22 cellular contexts compared by ENCODE assay signal in genomic region chr7:32947420-32947983, GRCh38.
"Had no signal": no experiment of that assay in that cellular context is flagged by ENCODE, and none has a peak within 500 bp of the region (broad histone marks: within the 10 kb centered on the region; RNA-seq: fewer than 3 reads in every experiment).

No MANE protein-coding gene starts in this region.

- H3K27ac ChIP-seq: colonic mucosa, epithelial cell of prostate, esophagus squamous epithelium, gastrocnemius medialis, heart right ventricle, left lung, lower lobe of right lung had no signal

- ATAC-seq: effector memory CD8-positive, alpha-beta T cell; gastrocnemius medialis; heart right ventricle; left cardiac atrium; left lung; left ventricle myocardium superior; lower lobe of right lung; mucosa of descending colon had no signal

- H3K4me3 ChIP-seq: colonic mucosa, esophagus squamous epithelium, gastrocnemius medialis, heart right ventricle, left lung, lower lobe of right lung, mucosa of descending colon had no signal

- FAIRE-seq: endometrium, islet of Langerhans, keratinocyte had no signal

- H3K4me1 ChIP-seq: colonic mucosa, left lung, lower lobe of right lung had no signal

- H3K36me3 ChIP-seq: colonic mucosa, esophagus squamous epithelium, gastrocnemius medialis, heart right ventricle, left lung, lower lobe of right lung had no signal

- H3K27me3 ChIP-seq: colonic mucosa, esophagus squamous epithelium, gastrocnemius medialis, heart right ventricle, left lung had no signal

- H3K9me3 ChIP-seq: colonic mucosa, esophagus squamous epithelium, gastrocnemius medialis had no signal

- DNase-seq: colonic mucosa; cortex of kidney; effector CD8-positive, alpha-beta T cell; effector memory CD8-positive, alpha-beta T cell; esophagus squamous epithelium; foreskin fibroblast; foreskin melanocyte; gastrocnemius medialis; glutamatergic neuron; head of caudate nucleus; heart right ventricle; hippocampal formation; left cardiac atrium; left lung; left ventricle myocardium superior; lower lobe of right lung; mesenchymal stem cell; mucosa of descending colon had no signal
